9 cellular contexts compared by ENCODE assay signal in the genomic region with DNA sequence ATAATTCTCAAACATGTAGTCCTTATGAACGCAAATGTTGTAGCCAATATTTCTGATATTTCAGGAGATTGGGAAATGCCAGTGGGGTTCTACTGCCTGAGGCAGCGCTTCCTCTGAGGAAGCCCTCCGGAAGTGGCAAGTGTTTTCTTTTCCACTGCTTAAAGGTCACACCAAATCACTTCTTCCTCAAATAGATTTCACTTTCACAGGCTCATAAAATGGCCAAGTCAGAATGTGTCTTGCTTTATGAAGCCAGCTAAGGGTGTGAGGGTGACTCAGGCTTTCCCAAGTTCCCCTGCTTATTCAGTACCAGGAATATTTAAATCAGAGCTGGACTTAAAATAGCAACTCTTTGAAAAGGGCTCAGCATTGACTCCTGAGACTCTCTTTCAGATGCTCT.
DNase-seq lines count a peak whose midpoint lies in the region; ATAC-seq lines count a peak whose summit lies in the region.
"Had no signal": no experiment of that assay in that cellular context is flagged by ENCODE, and none has a peak within 500 bp of the region (broad histone marks: within the 10 kb centered on the region; RNA-seq: fewer than 3 reads in every experiment).

No MANE protein-coding gene starts in this region.

- H3K36me3 Mint-ChIP-seq in activated naive CD8-positive, alpha-beta T cell treated with anti-CD3 and anti-CD28 coated beads for 36 hours: no peaks in the 10 kb centered on the region
- peaks cover 5% of the 10 kb centered on the region for H3K36me3 Mint-ChIP-seq in natural killer cell treated with Interleukin-12 subunit alpha and Interleukin-12 subunit beta and Interleukin-15 and Interleukin-18, amount 100 ng/mL, for 72 hours

- H3K4me1 Mint-ChIP-seq in activated naive CD8-positive, alpha-beta T cell treated with anti-CD3 and anti-CD28 coated beads for 36 hours: peaks cover 49% of the 10 kb centered on the region
- peaks cover 76 to 84% of the 10 kb centered on the region in 2 donors for H3K4me1 Mint-ChIP-seq in natural killer cell treated with Interleukin-12 subunit alpha and Interleukin-12 subunit beta and Interleukin-15 and Interleukin-18, amount 100 ng/mL, for 72 hours (ENCODE audit: low read depth in 2 of 2)
- H3K4me1 Mint-ChIP-seq: nephron progenitor cell had no signal

- H3K27me3 Mint-ChIP-seq in activated naive CD8-positive, alpha-beta T cell treated with anti-CD3 and anti-CD28 coated beads for 36 hours: no peaks in the 10 kb centered on the region
- no peaks in the 10 kb centered on the region for H3K27me3 Mint-ChIP-seq in natural killer cell treated with Interleukin-12 subunit alpha and Interleukin-12 subunit beta and Interleukin-15 and Interleukin-18, amount 100 ng/mL, for 72 hours

- H3K9me3 ChIP-seq in effector memory CD4-positive, alpha-beta T cell (ENCODE audit: control insufficient read depth, low read length): no peaks in the 10 kb centered on the region

- no peaks in the 10 kb centered on the region for H3K4me1 ChIP-seq in effector memory CD4-positive, alpha-beta T cell (ENCODE audit: control insufficient read depth, insufficient read depth, low read length, poor library complexity, severe bottlenecking)

- H3K4me3 ChIP-seq in effector memory CD4-positive, alpha-beta T cell (ENCODE audit: insufficient read depth, low read depth, low read length, poor library complexity, severe bottlenecking): no peak overlapping the region

- in situ Hi-C loops in Caki2 (cut with HindIII; ENCODE audit: low pct_unique_long_range_greater_than_20kb, low sequenced_read_pairs): no loop called here

- H3K4me3 Mint-ChIP-seq in activated naive CD8-positive, alpha-beta T cell treated with anti-CD3 and anti-CD28 coated beads for 36 hours: no peak overlapping the region
- peak overlapping the region; percentile 78 for H3K4me3 Mint-ChIP-seq in natural killer cell treated with Interleukin-12 subunit alpha and Interleukin-12 subunit beta and Interleukin-15 and Interleukin-18, amount 100 ng/mL, for 72 hours
- H3K4me3 Mint-ChIP-seq: nephron progenitor cell had no signal

- H3K9me3 Mint-ChIP-seq in activated naive CD8-positive, alpha-beta T cell treated with anti-CD3 and anti-CD28 coated beads for 36 hours: peaks cover 2% of the 10 kb centered on the region
- H3K9me3 Mint-ChIP-seq in natural killer cell treated with Interleukin-12 subunit alpha and Interleukin-12 subunit beta and Interleukin-15 and Interleukin-18, amount 100 ng/mL, for 72 hours: peaks cover 9% of the 10 kb centered on the region

- H3K27ac ChIP-seq in effector memory CD4-positive, alpha-beta T cell (ENCODE audit: insufficient read depth, low read length, poor library complexity, severe bottlenecking): no peak overlapping the region

- no peaks in the 10 kb centered on the region for H3K36me3 ChIP-seq in effector memory CD4-positive, alpha-beta T cell (ENCODE audit: control insufficient read depth, insufficient read depth, low read length)

- H3K27ac Mint-ChIP-seq in activated naive CD8-positive, alpha-beta T cell treated with anti-CD3 and anti-CD28 coated beads for 36 hours: peak overlapping the region; percentile 54
- H3K27ac Mint-ChIP-seq in natural killer cell treated with Interleukin-12 subunit alpha and Interleukin-12 subunit beta and Interleukin-15 and Interleukin-18, amount 100 ng/mL, for 72 hours: peak overlapping the region; percentile 98 to 99
- H3K27ac Mint-ChIP-seq: nephron progenitor cell had no signal

- peak; percentile 35 for ATAC-seq in HG02678 (IDR thresholded peaks at IDR 0.05; ENCODE audit: unreplicated experiment)
- ATAC-seq in natural killer cell treated with Interleukin-12 subunit alpha and Interleukin-12 subunit beta and Interleukin-15 and Interleukin-18, amount 100 ng/mL, for 72 hours: peak; percentile 39 to 64

- H3K27me3 ChIP-seq in effector memory CD4-positive, alpha-beta T cell (replicated peaks; ENCODE audit: control insufficient read depth, insufficient read depth, low read length, poor library complexity, severe bottlenecking): no peaks in the 10 kb centered on the region

- DNase-seq in Caki2 (ENCODE audit: low read depth) (peak; percentile 6), NCI-H1694 treated with DMSO at 0.1 percent for 48 hours (lab: John Stamatoyannopoulos, UW) (no peak), NCI-H510A (lab: John Stamatoyannopoulos, UW) (no peak), NCI-H1436 (lab: John Stamatoyannopoulos, UW) (no peak)
- DNase-seq in activated naive CD8-positive, alpha-beta T cell treated with anti-CD3 and anti-CD28 coated beads for 36 hours: peak; percentile 33
- peak; percentile 70 for DNase-seq in natural killer cell treated with Interleukin-12 subunit alpha and Interleukin-12 subunit beta and Interleukin-15 and Interleukin-18, amount 100 ng/mL, for 72 hours (ENCODE audit: low spot score)
- DNase-seq in effector memory CD4-positive, alpha-beta T cell: no peak
- DNase-seq: nephron progenitor cell had no signal

Comparison
In these comparisons a context has a peak if more than half of its experiments do, and no peak if none do; other contexts are left out.
1. DNase-seq: peak in Caki2 (single experiment), activated naive CD8-positive, alpha-beta T cell treated with anti-CD3 and anti-CD28 coated beads for 36 hours (single experiment) and natural killer cell treated with Interleukin-12 subunit alpha and Interleukin-12 subunit beta and Interleukin-15 and Interleukin-18, amount 100 ng/mL, for 72 hours (single experiment); none in NCI-H1694 treated with DMSO at 0.1 percent for 48 hours (single experiment), NCI-H510A (single experiment), NCI-H1436 (single experiment) and effector memory CD4-positive, alpha-beta T cell (0 of 3).